17 cellular contexts compared by ENCODE assay signal in the genomic region with DNA sequence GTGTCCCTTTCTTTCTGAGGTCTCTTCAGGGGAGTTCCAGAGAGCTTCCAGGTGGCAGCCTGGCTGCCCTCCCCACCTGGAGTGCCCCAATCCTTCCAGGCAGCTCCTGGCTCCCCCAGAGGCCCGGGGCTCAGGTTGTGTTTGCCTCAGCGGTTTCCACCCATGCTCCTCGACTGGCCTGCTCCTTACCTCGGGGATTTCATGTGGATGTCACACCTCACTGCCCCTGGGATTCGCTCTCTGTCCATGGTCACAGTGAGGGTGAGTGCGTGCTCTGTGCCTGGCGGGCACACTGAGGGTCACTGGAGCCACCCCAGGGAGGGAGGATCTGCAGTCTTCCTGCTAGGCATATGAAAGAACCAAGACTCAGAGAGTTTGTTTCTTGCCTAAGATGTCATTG. TPM values are rescaled to one million over a fixed set of nuclear protein-coding genes. Genes with fewer than 3 reads are reported as not detected.
"Had no signal": no experiment of that assay in that cellular context is flagged by ENCODE, and none has a peak within 500 bp of the region (broad histone marks: within the 10 kb centered on the region; RNA-seq: fewer than 3 reads in every experiment).

No MANE protein-coding gene starts in this region.

- H3K4me1 ChIP-seq: left lung had no signal

- H3K27me3 ChIP-seq: left lung, stomach had no signal

- H3K36me3 ChIP-seq: left lung, stomach, thoracic aorta had no signal

- DNase-seq: activated CD4-positive, alpha-beta T cell treated with anti-CD3 and anti-CD28 coated beads, Interleukin-2, amount 10 ng/mL, durations not matched to agents 7 days and 5 days; activated CD4-positive, CD25-positive, alpha-beta regulatory T cell; amygdala; cerebellar nuclear complex; glutamatergic neuron; mesenchymal stem cell; stimulated activated CD4-positive, alpha-beta T cell treated with anti-CD3 and anti-CD28 coated beads, Interleukin-4, amount 100 ng/mL, for 1 hour; stimulated activated CD8-positive, alpha-beta memory T cell treated with anti-CD3 and anti-CD28 coated beads, Interleukin-4, amount 100 ng/mL, for 48 hours; stomach had no signal

- ATAC-seq: esophagus mucosa, left lung had no signal

- H3K27ac Mint-ChIP-seq: activated naive CD8-positive, alpha-beta T cell had no signal

- H3K27me3 Mint-ChIP-seq: activated CD4-positive, alpha-beta T cell treated with anti-CD3 and anti-CD28 coated beads, Interleukin-2, amount 10 ng/mL, durations not matched to agents 7 days and 5 days; activated naive CD8-positive, alpha-beta T cell; natural killer cell treated with Interleukin-12 subunit alpha and Interleukin-12 subunit beta and Interleukin-15 and Interleukin-18, amount 100 ng/mL, for 72 hours had no signal

- H3K4me3 Mint-ChIP-seq: activated CD4-positive, alpha-beta T cell treated with anti-CD3 and anti-CD28 coated beads, Interleukin-2, amount 10 ng/mL, durations not matched to agents 7 days and 5 days; activated naive CD8-positive, alpha-beta T cell; brain; natural killer cell treated with Interleukin-12 subunit alpha and Interleukin-12 subunit beta and Interleukin-15 and Interleukin-18, amount 100 ng/mL, for 72 hours had no signal

- H3K9me3 ChIP-seq: left lung, stomach, thoracic aorta had no signal

- H3K4me3 ChIP-seq: left lung, stomach, thoracic aorta had no signal

- H3K36me3 Mint-ChIP-seq: activated naive CD8-positive, alpha-beta T cell; brain; natural killer cell treated with Interleukin-12 subunit alpha and Interleukin-12 subunit beta and Interleukin-15 and Interleukin-18, amount 100 ng/mL, for 72 hours had no signal

- H3K27ac ChIP-seq: left lung, stomach, thoracic aorta had no signal

- H3K9me3 Mint-ChIP-seq: activated CD4-positive, alpha-beta T cell treated with anti-CD3 and anti-CD28 coated beads, Interleukin-2, amount 10 ng/mL, durations not matched to agents 7 days and 5 days; natural killer cell treated with Interleukin-12 subunit alpha and Interleukin-12 subunit beta and Interleukin-15 and Interleukin-18, amount 100 ng/mL, for 72 hours had no signal

- H3K4me1 Mint-ChIP-seq: activated CD4-positive, alpha-beta T cell treated with anti-CD3 and anti-CD28 coated beads, Interleukin-2, amount 10 ng/mL, durations not matched to agents 7 days and 5 days had no signal

RNA-seq across cellular contexts. Expression of gene TOGARAM2, which starts 2.1 kb away (rescaled TPM):
- total RNA-seq: osteocyte, pulmonary artery endothelial cell had no signal
